ENCODE assay signal across 8 cellular contexts in genomic region chr11:46889689-46890475, GRCh38.
DNase-seq lines count a peak whose midpoint lies in the region; ATAC-seq lines count a peak whose summit lies in the region.

No MANE protein-coding gene starts in this region.

- H3K27ac Mint-ChIP-seq in memory B cell = no peak overlapping the region

- DNase-seq in DMS53 treated with DMSO at 0.1 percent for 48 hours (lab: John Stamatoyannopoulos, UW; ENCODE audit: unreplicated experiment) (peak; percentile 50), NCI-H748 (lab: John Stamatoyannopoulos, UW; ENCODE audit: unreplicated experiment) (peak; percentile 74), ecto neural progenitor cell (ENCODE audit: low spot score) (peak; percentile 76), memory B cell (ENCODE audit: low spot score in 2 of 2) (peak; percentile 79 to 82)
- peak; percentile 52 to 75 for DNase-seq in activated CD4-positive, alpha-beta T cell treated with anti-CD3 and anti-CD28 coated beads, Interleukin-2, amount 50 U/mL, for 24 hours (ENCODE audit: low read depth in 1 of 2, low spot score in 1 of 2)
- DNase-seq in stimulated activated CD8-positive, alpha-beta memory T cell treated with anti-CD3 and anti-CD28 coated beads, Interleukin-15, amount 100 ng/mL, for 4 hours (ENCODE audit: low read depth in 2 of 2) = peak; percentile 13 to 46

- H3K4me3 Mint-ChIP-seq in memory B cell = no peak overlapping the region

- no peaks in the 10 kb centered on the region for H3K4me1 Mint-ChIP-seq in memory B cell

- no peaks in the 10 kb centered on the region for H3K36me3 Mint-ChIP-seq in memory B cell

- peaks cover 2% of the 10 kb centered on the region for H3K27me3 Mint-ChIP-seq in memory B cell

- H3K9me3 Mint-ChIP-seq in memory B cell = no peaks in the 10 kb centered on the region

- ATAC-seq in HG03108 (IDR thresholded peaks at IDR 0.05; ENCODE audit: unreplicated experiment) (peak; percentile 63), memory B cell (ENCODE audit: low read depth) (peak; percentile 98), HG02588 (IDR thresholded peaks at IDR 0.05; ENCODE audit: unreplicated experiment) (no peak)

Comparison
In these comparisons a context has a peak if more than half of its experiments do, and no peak if none do; other contexts are left out.
1. DNase-seq: peak in every context shown above with its lines; median percentile 80 in memory B cell; 76 in ecto neural progenitor cell; 74 in NCI-H748; 64 in activated CD4-positive, alpha-beta T cell treated with anti-CD3 and anti-CD28 coated beads, Interleukin-2, amount 50 U/mL, for 24 hours; 50 in DMS53 treated with DMSO at 0.1 percent for 48 hours; 30 in stimulated activated CD8-positive, alpha-beta memory T cell treated with anti-CD3 and anti-CD28 coated beads, Interleukin-15, amount 100 ng/mL, for 4 hours.